8 cellular contexts compared by ENCODE assay signal in genomic region chr19:16330368-16330801, GRCh38. TPM values are rescaled to one million over a fixed set of nuclear protein-coding genes. Genes with fewer than 3 reads are reported as not detected.
A peak's percentile ranks its signal among the peaks of the same experiment; 100 is the strongest.
DNase-seq lines count a peak whose midpoint lies in the region; ATAC-seq and TF ChIP-seq lines count a peak whose summit lies in the region.

No MANE protein-coding gene starts in this region.

- peaks cover 45% of the 10 kb centered on the region for H3K36me3 Mint-ChIP-seq in CD4-positive, CD25-positive, alpha-beta regulatory T cell

- no peak overlapping the region for H3K4me3 ChIP-seq in CD4-positive, CD25-positive, alpha-beta regulatory T cell (ENCODE audit: low read depth, low read length)
- H3K4me3 ChIP-seq in ascending aorta (no peak overlapping the region), left lung (no peak overlapping the region)

- peak; percentile 82 to 86 for ATAC-seq in CD4-positive, CD25-positive, alpha-beta regulatory T cell (ENCODE audit: low read depth in 2 of 2)
- ATAC-seq in HG02798 (IDR thresholded peaks at IDR 0.05; ENCODE audit: poor library complexity, unreplicated experiment) = peak; percentile 43
- peak; percentile 40 for ATAC-seq in left lung
- no peak for ATAC-seq in GM18873 (IDR thresholded peaks at IDR 0.05; ENCODE audit: low FRiP score, unreplicated experiment)

- peak overlapping the region; percentile 86 for H3K27ac ChIP-seq in CD4-positive, CD25-positive, alpha-beta regulatory T cell (ENCODE audit: insufficient read depth, low read length, poor library complexity, severe bottlenecking)
- peak overlapping the region; percentile 86 to 96 for H3K27ac ChIP-seq in ascending aorta
- peak overlapping the region in 1 of 2 donors; percentile 98 for H3K27ac ChIP-seq in left lung

- peaks cover 48% of the 10 kb centered on the region for H3K4me1 ChIP-seq in CD4-positive, CD25-positive, alpha-beta regulatory T cell (ENCODE audit: control insufficient read depth, insufficient read depth, low read length, poor library complexity, severe bottlenecking)
- H3K4me1 ChIP-seq in ascending aorta = peaks cover 5 to 32% of the 10 kb centered on the region in 2 donors
- peaks cover 13 to 73% of the 10 kb centered on the region in 2 donors for H3K4me1 ChIP-seq in left lung

- peaks cover 10% of the 10 kb centered on the region for H3K27me3 Mint-ChIP-seq in CD4-positive, CD25-positive, alpha-beta regulatory T cell

- H3K9me3 ChIP-seq in CD4-positive, CD25-positive, alpha-beta regulatory T cell (ENCODE audit: control insufficient read depth in 2 of 2, low read length in 2 of 2) = no peaks in the 10 kb centered on the region
- no peaks in the 10 kb centered on the region for H3K9me3 ChIP-seq in ascending aorta
- no peaks in the 10 kb centered on the region for H3K9me3 ChIP-seq in left lung

- H3K36me3 ChIP-seq in CD4-positive, CD25-positive, alpha-beta regulatory T cell (ENCODE audit: control insufficient read depth, insufficient read depth, low read length) = peaks cover 37% of the 10 kb centered on the region
- H3K36me3 ChIP-seq in ascending aorta = peaks cover 23 to 38% of the 10 kb centered on the region in 2 donors
- H3K36me3 ChIP-seq in left lung = peaks cover 0 to 28% of the 10 kb centered on the region in 2 donors

- TF ChIP-seq CTCF in ascending aorta (IDR thresholded peaks at IDR 0.05) = no peak
- TF ChIP-seq CTCF in left lung (IDR thresholded peaks at IDR 0.05) = no peak

- peak overlapping the region; percentile 85 to 100 (median 98) for H3K4me3 Mint-ChIP-seq in CD4-positive, CD25-positive, alpha-beta regulatory T cell

- peaks cover 0 to 24% (median 0%) of the 10 kb centered on the region in 7 donors for H3K9me3 Mint-ChIP-seq in CD4-positive, CD25-positive, alpha-beta regulatory T cell

- no peaks in the 10 kb centered on the region for H3K27me3 ChIP-seq in CD4-positive, CD25-positive, alpha-beta regulatory T cell (ENCODE audit: control insufficient read depth, insufficient read depth, low read length)
- no peaks in the 10 kb centered on the region for H3K27me3 ChIP-seq in ascending aorta
- no peaks in the 10 kb centered on the region for H3K27me3 ChIP-seq in left lung

- intact Hi-C loops in ascending aorta (cut with DNase I) (loop anchor here (5.0 kb wide), 1 partner anchor 1078 kb away; no protein-coding TSS in a partner anchor), left lung (cut with DNase I) (no loop called here)

- peaks cover 3 to 52% (median 32%) of the 10 kb centered on the region in 4 donors for H3K4me1 Mint-ChIP-seq in CD4-positive, CD25-positive, alpha-beta regulatory T cell

- peak; percentile 91 to 99 (median 94) for DNase-seq in CD4-positive, CD25-positive, alpha-beta regulatory T cell
- DNase-seq in T-helper 22 cell (ENCODE audit: low read depth) (peak; percentile 96), ascending aorta (ENCODE audit: low spot score in 2 of 2) (peak; percentile 86 to 94), left lung (peak; percentile 81 to 92), NCI-H2107 treated with DMSO at 0.1 percent for 48 hours (lab: John Stamatoyannopoulos, UW; ENCODE audit: unreplicated experiment) (no peak)
- peak; percentile 94 for DNase-seq in stimulated activated CD8-positive, alpha-beta memory T cell treated with anti-CD3 and anti-CD28 coated beads, Interleukin-4, amount 100 ng/mL, for 48 hours

- H3K27ac Mint-ChIP-seq in CD4-positive, CD25-positive, alpha-beta regulatory T cell = peak overlapping the region; percentile 98 to 100 (median 99)

RNA-seq across cellular contexts. Expression of gene KLF2, which starts 5.8 kb away (rescaled TPM):
- total RNA-seq in CD4-positive, CD25-positive, alpha-beta regulatory T cell = 725 TPM
- 100 to 1,000 TPM in 2 of 4 donors, 10 to 100 TPM in 2; 95.1 to 139 (median 118) TPM for polyA plus RNA-seq in CD4-positive, CD25-positive, alpha-beta regulatory T cell
- total RNA-seq in ascending aorta (281 TPM), left lung (10 to 100 TPM; 30.2 to 75.9 TPM)
